Comparison of ENCODE assay signal across 8 cellular contexts in genomic region chr1:1919304-1920056, GRCh38.
A peak's percentile ranks its signal among the peaks of the same experiment; 100 is the strongest.
DNase-seq lines count a peak whose midpoint lies in the region; ATAC-seq and TF ChIP-seq lines count a peak whose summit lies in the region.

No MANE protein-coding gene starts in this region.

- ATAC-seq in HG03354 (IDR thresholded peaks at IDR 0.05; ENCODE audit: poor library complexity, severe bottlenecking, unreplicated experiment): peak; percentile 79

- H3K27me3 ChIP-seq in layer of hippocampus (ENCODE audit: control insufficient read depth, insufficient read depth, low read length): no peaks in the 10 kb centered on the region

- H3K27ac ChIP-seq in layer of hippocampus (ENCODE audit: low read depth, low read length): peak overlapping the region; percentile 18

- no peak for TF ChIP-seq CTCF in choroid plexus epithelial cell (conservative IDR thresholded peaks at IDR 0.05; ENCODE audit: low read depth, low read length)

- peak; percentile 93 for DNase-seq in Ammon's horn (ENCODE audit: low spot score)
- peak; percentile 96 to 100 for DNase-seq in NCI-H446 (lab: John Stamatoyannopoulos, UW)
- DNase-seq in activated CD4-positive, alpha-beta T cell treated with anti-CD3 and anti-CD28 coated beads for 24 hours (ENCODE audit: low read depth in 2 of 2): peak; percentile 97 to 99
- peak; percentile 98 for DNase-seq in choroid plexus epithelial cell (ENCODE audit: low read depth)
- DNase-seq in stimulated activated CD4-positive, alpha-beta T cell treated with anti-CD3 and anti-CD28 coated beads, Interleukin-1b, Interleukin-23, amount 100 ng/mL, for 24 hours (ENCODE audit: low read depth in 4 of 4, low spot score in 1 of 4): peak; percentile 92 to 99 (median 98)

- TF ChIP-seq POLR2A in GM19099 (IDR thresholded peaks at IDR 0.05; ENCODE audit: extremely low read depth, insufficient read length, low read depth): peak; percentile 10

- H3K4me3 ChIP-seq in choroid plexus epithelial cell (ENCODE audit: low read depth, low read length): peak overlapping the region; percentile 51

Comparison
In these comparisons a context has a peak if more than half of its experiments do, and no peak if none do; other contexts are left out.
1. Peak in every context shown above with its lines: DNase-seq, ATAC-seq, H3K4me3 ChIP-seq and H3K27ac ChIP-seq.